In the genomic region with DNA sequence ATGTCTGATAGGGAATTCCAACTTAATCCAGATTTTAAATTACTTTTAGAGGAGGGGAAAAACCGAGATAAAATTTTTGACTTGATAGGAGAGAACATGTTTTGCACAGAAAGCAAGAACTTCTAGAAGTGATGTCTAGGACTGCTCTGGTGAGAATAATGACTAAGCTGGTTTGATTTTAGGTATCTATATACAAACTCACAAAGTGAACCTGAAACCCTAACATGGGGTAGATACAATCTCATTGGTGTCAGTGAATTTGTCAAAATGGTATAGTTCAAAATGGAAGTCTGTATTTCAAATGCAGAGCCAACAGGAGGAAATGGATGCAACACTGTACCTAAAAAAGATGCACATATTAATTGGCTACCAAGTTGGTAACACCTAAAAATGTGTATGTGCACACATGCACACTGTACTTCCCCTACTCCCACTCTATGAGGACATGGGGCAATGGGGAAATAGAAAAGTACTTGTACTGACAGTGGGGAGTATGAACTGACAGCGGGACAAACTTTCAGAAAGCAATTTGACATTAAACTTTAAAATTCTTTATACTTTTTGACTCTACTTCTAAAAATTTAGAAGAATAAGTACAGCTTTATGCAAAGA, we compare ENCODE assay signal across 1 cellular context.
TF ChIP-seq lines count a peak whose summit lies in the region.

No MANE protein-coding gene starts in this region.

TF ChIP-seq in H1, 55 proteins besides CTCF, POLR2A, EP300 and RAD21 (continued from another document):
- TF ChIP-seq RFX5 (IDR thresholded peaks at IDR 0.05; ENCODE audit: borderline replicate concordance, low read depth, low read length) (no peak), SIX5 (IDR thresholded peaks at IDR 0.05; ENCODE audit: low read depth, low read length) (no peak)
